ENCODE assay signal across 19 cellular contexts in the genomic region with DNA sequence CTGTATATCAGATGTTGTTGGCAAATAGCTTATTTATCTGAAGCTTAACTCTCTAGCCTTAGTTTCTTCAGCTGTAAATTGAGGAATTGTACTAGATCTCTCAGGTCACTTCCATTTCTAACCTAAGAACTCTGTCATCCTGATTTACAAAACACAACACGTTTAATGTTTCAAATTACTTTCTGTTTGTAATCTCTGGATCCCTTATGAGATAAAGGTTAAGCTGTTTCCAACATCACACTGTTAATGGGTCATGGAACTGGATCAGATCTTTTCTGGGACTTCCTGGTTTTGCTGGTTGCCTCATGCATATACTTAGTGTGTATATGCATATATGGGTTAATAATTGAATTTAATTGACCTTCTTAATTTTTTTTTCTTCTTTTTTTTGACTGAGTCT.
A peak's percentile ranks its signal among the peaks of the same experiment; 100 is the strongest.
DNase-seq lines count a peak whose midpoint lies in the region; ATAC-seq and TF ChIP-seq lines count a peak whose summit lies in the region.
"Had no signal": no experiment of that assay in that cellular context is flagged by ENCODE, and none has a peak within 500 bp of the region (broad histone marks: within the 10 kb centered on the region; RNA-seq: fewer than 3 reads in every experiment).

No MANE protein-coding gene starts in this region.

- no peaks in the 10 kb centered on the region for H3K4me1 ChIP-seq in endocrine pancreas (ENCODE audit: control insufficient read depth, insufficient read depth, low read length)
- peaks cover 6% of the 10 kb centered on the region for H3K4me1 ChIP-seq in parathyroid adenoma
- H3K4me1 ChIP-seq: BE2C had no signal

- H3K27ac Mint-ChIP-seq in T-helper 2 cell treated with Interferon-gamma antibody and Interleukin-4, amounts not matched to agents 5 μg/mL and 100 μg/mL, for 36 hours, result peak overlapping the region; percentile 5
- peak overlapping the region; percentile 42 for H3K27ac Mint-ChIP-seq in stimulated activated naive B cell treated with anti-CD40 and anti-IgM and Interleukin-4, amounts not matched to agents 10 μg/mL and 1 μg/mL and 100 μg/mL, for 72 hours

- no peak overlapping the region for H3K9ac ChIP-seq in endocrine pancreas (ENCODE audit: control insufficient read depth, insufficient read depth, low read length)
- H3K9ac ChIP-seq in parathyroid adenoma, result no peak overlapping the region
- H3K9ac ChIP-seq: GM23248 had no signal

- TF ChIP-seq POLR2A in GM18505 (IDR thresholded peaks at IDR 0.05; ENCODE audit: borderline replicate concordance, extremely low read depth, insufficient read depth, insufficient read length), result no peak

- H3K4me3 ChIP-seq in endocrine pancreas (ENCODE audit: control insufficient read depth, insufficient read depth, low read length), result peak overlapping the region; percentile 16
- H3K4me3 ChIP-seq in parathyroid adenoma (ENCODE audit: low read depth, low read length), result no peak overlapping the region
- H3K4me3 ChIP-seq: GM23248, PC-9 had no signal

- no peak overlapping the region for H2AFZ ChIP-seq in parathyroid adenoma
- H2AFZ ChIP-seq: GM23248, PC-9 had no signal

- peaks cover 14% of the 10 kb centered on the region for H3K4me1 Mint-ChIP-seq in T-helper 2 cell treated with Interferon-gamma antibody and Interleukin-4, amounts not matched to agents 5 μg/mL and 100 μg/mL, for 36 hours (ENCODE audit: low read depth)
- H3K4me1 Mint-ChIP-seq in stimulated activated naive B cell treated with anti-CD40 and anti-IgM and Interleukin-4, amounts not matched to agents 10 μg/mL and 1 μg/mL and 100 μg/mL, for 72 hours, result peaks cover 6 to 30% of the 10 kb centered on the region in 2 donors

- no peaks in the 10 kb centered on the region for H3K9me3 Mint-ChIP-seq in T-helper 2 cell treated with Interferon-gamma antibody and Interleukin-4, amounts not matched to agents 5 μg/mL and 100 μg/mL, for 36 hours
- no peaks in the 10 kb centered on the region for H3K9me3 Mint-ChIP-seq in stimulated activated naive B cell treated with anti-CD40 and anti-IgM and Interleukin-4, amounts not matched to agents 10 μg/mL and 1 μg/mL and 100 μg/mL, for 72 hours
- H3K9me3 Mint-ChIP-seq: CD8-positive, alpha-beta T cell had no signal

- no peak overlapping the region for H3K4me3 Mint-ChIP-seq in T-helper 2 cell treated with Interferon-gamma antibody and Interleukin-4, amounts not matched to agents 5 μg/mL and 100 μg/mL, for 36 hours
- peak overlapping the region in 1 of 2 donors; percentile 14 for H3K4me3 Mint-ChIP-seq in stimulated activated naive B cell treated with anti-CD40 and anti-IgM and Interleukin-4, amounts not matched to agents 10 μg/mL and 1 μg/mL and 100 μg/mL, for 72 hours
- H3K4me3 Mint-ChIP-seq: CD8-positive, alpha-beta T cell had no signal

- no peaks in the 10 kb centered on the region for H3K27me3 Mint-ChIP-seq in T-helper 2 cell treated with Interferon-gamma antibody and Interleukin-4, amounts not matched to agents 5 μg/mL and 100 μg/mL, for 36 hours (ENCODE audit: low read depth)
- no peaks in the 10 kb centered on the region for H3K27me3 Mint-ChIP-seq in stimulated activated naive B cell treated with anti-CD40 and anti-IgM and Interleukin-4, amounts not matched to agents 10 μg/mL and 1 μg/mL and 100 μg/mL, for 72 hours

- no peaks in the 10 kb centered on the region for H3K36me3 ChIP-seq in endocrine pancreas (ENCODE audit: control insufficient read depth, insufficient read depth, low read length)
- H3K36me3 ChIP-seq in parathyroid adenoma (ENCODE audit: control insufficient read depth, insufficient read depth, low read length), result no peaks in the 10 kb centered on the region
- H3K36me3 ChIP-seq: BE2C had no signal

- TF ChIP-seq CTCF in parathyroid adenoma (IDR thresholded peaks at IDR 0.05), result no peak

- peaks cover 12% of the 10 kb centered on the region for H3K36me3 Mint-ChIP-seq in T-helper 2 cell treated with Interferon-gamma antibody and Interleukin-4, amounts not matched to agents 5 μg/mL and 100 μg/mL, for 36 hours (ENCODE audit: low read depth)
- H3K36me3 Mint-ChIP-seq in stimulated activated naive B cell treated with anti-CD40 and anti-IgM and Interleukin-4, amounts not matched to agents 10 μg/mL and 1 μg/mL and 100 μg/mL, for 72 hours, result peaks cover 14 to 16% of the 10 kb centered on the region in 2 donors

- H3K27me3 ChIP-seq in endocrine pancreas (ENCODE audit: control insufficient read depth, insufficient read depth, low read length) (no peaks in the 10 kb centered on the region), parathyroid adenoma (ENCODE audit: control insufficient read depth, insufficient read depth, low read length) (no peaks in the 10 kb centered on the region)
- H3K27me3 ChIP-seq: BE2C had no signal

- peak overlapping the region; percentile 8 for H3K27ac ChIP-seq in parathyroid adenoma
- H3K27ac ChIP-seq: 22Rv1, GM23248, PC-9 had no signal

- peak overlapping the region; percentile 15 for H3K4me2 ChIP-seq in parathyroid adenoma (ENCODE audit: low read length)
- H3K4me2 ChIP-seq: PC-9 had no signal

- peaks cover 36% of the 10 kb centered on the region for H3K79me2 ChIP-seq in parathyroid adenoma

- H3K9me3 ChIP-seq in endocrine pancreas (ENCODE audit: control insufficient read depth, low read length) (no peaks in the 10 kb centered on the region), parathyroid adenoma (ENCODE audit: control insufficient read depth, low read length) (no peaks in the 10 kb centered on the region)
- H3K9me3 ChIP-seq: BE2C had no signal

- DNase-seq in T-helper 2 cell treated with Interferon-gamma antibody and Interleukin-4, amounts not matched to agents 5 μg/mL and 100 μg/mL, for 36 hours (ENCODE audit: low spot score), result no peak
- DNase-seq in T-helper 2 cell (no peak), NOMO-1 (lab: John Stamatoyannopoulos, UW; ENCODE audit: unreplicated experiment in 2 of 2) (no peak)
- DNase-seq in stimulated activated naive B cell treated with anti-CD40 and anti-IgM and Interleukin-4, amounts not matched to agents 10 μg/mL and 1 μg/mL and 100 μg/mL, for 72 hours, result no peak
- DNase-seq: BE2C; CD8-positive, alpha-beta T cell; DMS79; GM23248; KG1; NCI-H1436 treated with DMSO at 0.1 percent for 48 hours; NCI-H2029 treated with DMSO at 0.1 percent for 48 hours; NCI-H748 treated with DMSO at 0.1 percent for 48 hours; PC-9 had no signal

- ATAC-seq in stimulated activated naive B cell treated with anti-CD40 and anti-IgM and Interleukin-4, amounts not matched to agents 10 μg/mL and 1 μg/mL and 100 μg/mL, for 72 hours (replicated peaks), result peak; percentile 39 to 46
- no peak for ATAC-seq in GM18505 (IDR thresholded peaks at IDR 0.05; ENCODE audit: unreplicated experiment)
- no peak for ATAC-seq in GM19035 (IDR thresholded peaks at IDR 0.05; ENCODE audit: unreplicated experiment)
- ATAC-seq: CD8-positive, alpha-beta T cell; HCT116 had no signal

Comparison
In these comparisons a context has a peak if more than half of its experiments do, and no peak if none do; other contexts are left out.
1. ATAC-seq: peak in stimulated activated naive B cell treated with anti-CD40 and anti-IgM and Interleukin-4, amounts not matched to agents 10 μg/mL and 1 μg/mL and 100 μg/mL, for 72 hours (2 of 2); none in GM18505 (single experiment) and GM19035 (single experiment).